In genomic region chr13:71217827-71218226, GRCh38 we compare ENCODE assay signal across 19 cellular contexts.
DNase-seq lines count a peak whose midpoint lies in the region; ATAC-seq lines count a peak whose summit lies in the region.
"Had no signal": no experiment of that assay in that cellular context is flagged by ENCODE, and none has a peak within 500 bp of the region (broad histone marks: within the 10 kb centered on the region; RNA-seq: fewer than 3 reads in every experiment).

No MANE protein-coding gene starts in this region.

- no peaks in the 10 kb centered on the region for H3K79me1 ChIP-seq in neuronal stem cell (ENCODE audit: low read depth, low read length)

- peak overlapping the region; percentile 24 for H2AK5ac ChIP-seq in neuronal stem cell (ENCODE audit: low read depth, low read length)

- no peak overlapping the region for H3K4ac ChIP-seq in neuronal stem cell (ENCODE audit: low read length)

- H3K4me1 ChIP-seq in neuronal stem cell (ENCODE audit: control insufficient read depth in 2 of 2, insufficient read depth in 1 of 2, low read depth in 1 of 2, low read length in 2 of 2), result peaks cover 5 to 6% of the 10 kb centered on the region in 2 donors
- H3K4me1 ChIP-seq: Peyer's patch had no signal

- no peak overlapping the region for H2BK12ac ChIP-seq in neuronal stem cell (ENCODE audit: low read length)

- no CpG with 5 or more reads among the region's 3 CpGs for WGBS in neuronal stem cell (ENCODE audit: extremely low coverage in 2 of 2, insufficient read length in 2 of 2, insufficient replicate concordance in 1 of 2), 2 donors

- no peak overlapping the region for H2BK15ac ChIP-seq in neuronal stem cell (ENCODE audit: low read length)

- DNase-seq in DMS 273 treated with DMSO at 0.1 percent for 48 hours (lab: John Stamatoyannopoulos, UW) (peak; percentile 42), NCI-H446 (lab: John Stamatoyannopoulos, UW) (peak; percentile 31 to 84), UCSD-AML1 (lab: John Stamatoyannopoulos, UW; ENCODE audit: unreplicated experiment) (peak; percentile 5), neuronal stem cell (ENCODE audit: low spot score) (no peak)
- DNase-seq: BE2C, DMS79 treated with DMSO at 0.1 percent for 48 hours, GM23248, KG1, NCI-H1417, NCI-H187, NCI-H2107, NCI-H748 treated with DMSO at 0.1 percent for 48 hours, Peyer's patch had no signal

- no peak overlapping the region for H3K4me2 ChIP-seq in neuronal stem cell (ENCODE audit: insufficient read depth, low read length, poor library complexity, severe bottlenecking)

- no peak overlapping the region for H3K27ac ChIP-seq in neuronal stem cell (replicated peaks; ENCODE audit: low read length)
- H3K27ac ChIP-seq: GM23248, Peyer's patch had no signal

- H3K23ac ChIP-seq in neuronal stem cell (ENCODE audit: low read depth, low read length, poor library complexity), result no peak overlapping the region

- H3K14ac ChIP-seq in neuronal stem cell (ENCODE audit: low read length), result no peak overlapping the region

- no peaks in the 10 kb centered on the region for H3K36me3 ChIP-seq in neuronal stem cell (replicated peaks in 1 of 2; ENCODE audit: control insufficient read depth in 2 of 2, insufficient read depth in 2 of 2, low read length in 2 of 2)
- H3K36me3 ChIP-seq: BE2C, HAP-1, Peyer's patch had no signal

- ATAC-seq in GM19397 (IDR thresholded peaks at IDR 0.05; ENCODE audit: unreplicated experiment) (no peak), GM21360 (IDR thresholded peaks at IDR 0.05; ENCODE audit: unreplicated experiment) (no peak), HG03378 (IDR thresholded peaks at IDR 0.05; ENCODE audit: unreplicated experiment) (no peak)
- ATAC-seq: GM12878, SK-N-SH treated with all-trans-retinoic acid at 6 μM for 48 hours had no signal

- H4K91ac ChIP-seq in neuronal stem cell (ENCODE audit: low read depth, low read length, poor library complexity), result no peak overlapping the region

- peak overlapping the region; percentile 38 for H2BK120ac ChIP-seq in neuronal stem cell (ENCODE audit: low read depth, low read length)

- no peak overlapping the region for H4K8ac ChIP-seq in neuronal stem cell (ENCODE audit: low read depth, low read length)

- no peak overlapping the region for H2AFZ ChIP-seq in neuronal stem cell (ENCODE audit: low read length)
- H2AFZ ChIP-seq: GM23248 had no signal

- no peak overlapping the region for H2BK5ac ChIP-seq in neuronal stem cell (ENCODE audit: low read length)

- no peak overlapping the region for H3K9ac ChIP-seq in neuronal stem cell (ENCODE audit: low read depth, low read length, poor library complexity)
- H3K9ac ChIP-seq: GM23248 had no signal

- no peaks in the 10 kb centered on the region for H3K9me3 ChIP-seq in neuronal stem cell (replicated peaks in 1 of 2; ENCODE audit: control insufficient read depth in 2 of 2, insufficient read depth in 1 of 2, low read depth in 1 of 2, low read length in 2 of 2)
- H3K9me3 ChIP-seq: BE2C, HAP-1, Peyer's patch had no signal

- no peak overlapping the region for H3K4me3 ChIP-seq in neuronal stem cell (ENCODE audit: low read length in 2 of 2)
- H3K4me3 ChIP-seq: GM12878, GM23248, HAP-1, Peyer's patch had no signal

- H3K18ac ChIP-seq in neuronal stem cell (ENCODE audit: low read length), result peak overlapping the region; percentile 50

- H3K27me3 ChIP-seq in neuronal stem cell (ENCODE audit: control insufficient read depth in 3 of 3, insufficient read depth in 3 of 3, low read depth in 1 of 3, low read length in 3 of 3), result no peaks in the 10 kb centered on the region
- H3K27me3 ChIP-seq: BE2C, Peyer's patch had no signal
